11 cellular contexts compared by ENCODE assay signal in genomic region chr11:120128392-120129172, GRCh38. TPM values are rescaled to one million over a fixed set of nuclear protein-coding genes. Genes with fewer than 3 reads are reported as not detected.
A peak's percentile ranks its signal among the peaks of the same experiment; 100 is the strongest.
DNase-seq lines count a peak whose midpoint lies in the region; ATAC-seq and TF ChIP-seq lines count a peak whose summit lies in the region.
"Had no signal": no experiment of that assay in that cellular context is flagged by ENCODE, and none has a peak within 500 bp of the region (broad histone marks: within the 10 kb centered on the region; RNA-seq: fewer than 3 reads in every experiment).

No MANE protein-coding gene starts in this region.

- H3K4me3 ChIP-seq in mesenchymal stem cell (ENCODE audit: insufficient read depth in 1 of 2, low read depth in 1 of 2, low read length in 2 of 2), result no peak overlapping the region
- H3K4me3 ChIP-seq in aorta (ENCODE audit: low read length in 2 of 2), result no peak overlapping the region
- H3K4me3 ChIP-seq: BLaER1 had no signal

- no peak overlapping the region for H4K8ac ChIP-seq in mesenchymal stem cell (ENCODE audit: low read length)

- peak overlapping the region; percentile 66 for H3K9ac ChIP-seq in mesenchymal stem cell (ENCODE audit: low read length)
- H3K9ac ChIP-seq: BLaER1 had no signal

- H3K79me1 ChIP-seq in mesenchymal stem cell (replicated peaks; ENCODE audit: low read length, poor library complexity, severe bottlenecking), result no peaks in the 10 kb centered on the region

- H3K36me3 ChIP-seq in mesenchymal stem cell (ENCODE audit: control insufficient read depth in 1 of 2, insufficient read depth in 2 of 2, low read depth in 1 of 2, low read length in 2 of 2) (no peaks in the 10 kb centered on the region), aorta (ENCODE audit: control insufficient read depth in 1 of 2, insufficient read depth in 2 of 2, low read length in 1 of 2) (no peaks in the 10 kb centered on the region)
- H3K36me3 ChIP-seq: BLaER1, brain microvascular endothelial cell had no signal

- DNase-seq in Right ventricle myocardium inferior (ENCODE audit: missing footprints), result peak; percentile 52
- no peak for DNase-seq in left ventricle myocardium superior
- no peak for DNase-seq in mesenchymal stem cell
- peak; percentile 61 to 86 for DNase-seq in aorta
- DNase-seq in NCI-H187 treated with DMSO at 0.1 percent for 48 hours (lab: John Stamatoyannopoulos, UW), result no peak
- DNase-seq in NCI-H2171 treated with DMSO at 0.1 percent for 48 hours (lab: John Stamatoyannopoulos, UW), result no peak
- DNase-seq: activated CD4-positive, CD25-positive, alpha-beta regulatory T cell treated with anti-CD3 and anti-CD28 coated beads, Interleukin-2, amount 50 U/mL, for 72 hours; brain microvascular endothelial cell had no signal

- H3K27me3 ChIP-seq in mesenchymal stem cell (ENCODE audit: control insufficient read depth in 1 of 2, insufficient read depth in 1 of 2, low read length in 2 of 2) (peaks cover 10 to 39% of the 10 kb centered on the region in 2 experiments), aorta (ENCODE audit: control insufficient read depth in 1 of 2, insufficient read depth in 2 of 2, low read length in 1 of 2) (no peaks in the 10 kb centered on the region)
- H3K27me3 ChIP-seq: BLaER1, brain microvascular endothelial cell had no signal

- no peak overlapping the region for H3K4ac ChIP-seq in mesenchymal stem cell (ENCODE audit: low read depth in 1 of 2, low read length in 2 of 2)

- intact Hi-C loops in Right ventricle myocardium inferior (cut with DNase I) (no loop called here), left ventricle myocardium superior (cut with micrococcal nuclease) (no loop called here), aorta (cut with DNase I) (no loop called here)

- no peak overlapping the region for H2AK5ac ChIP-seq in mesenchymal stem cell (ENCODE audit: low read length, severe bottlenecking)

- H3K14ac ChIP-seq in mesenchymal stem cell (ENCODE audit: low read length in 2 of 2), result no peak overlapping the region

- H3K4me1 Mint-ChIP-seq in brain, result no peaks in the 10 kb centered on the region

- peaks cover 0 to 3% (median 0%) of the 10 kb centered on the region in 5 experiments for H3K9me3 Mint-ChIP-seq in brain

- no peak overlapping the region for H3K27ac ChIP-seq in mesenchymal stem cell (ENCODE audit: low read length, poor library complexity, severe bottlenecking)
- H3K27ac ChIP-seq in aorta (ENCODE audit: low read depth in 1 of 2, low read length in 2 of 2), result no peak overlapping the region
- H3K27ac ChIP-seq: BLaER1, brain microvascular endothelial cell had no signal

- H3K4me3 Mint-ChIP-seq in brain, result no peak overlapping the region

- H2BK15ac ChIP-seq in mesenchymal stem cell (ENCODE audit: low read depth, poor library complexity, severe bottlenecking), result no peak overlapping the region

- H2AFZ ChIP-seq in mesenchymal stem cell (ENCODE audit: low read depth, low read length), result no peak overlapping the region

- 84% methylated on average over 13 of the region's 14 CpGs for WGBS in mesenchymal stem cell
- 49 to 55% methylated on average over 14 of the region's 14 CpGs for WGBS in aorta, 2 donors

- no peak overlapping the region for H3K23ac ChIP-seq in mesenchymal stem cell (ENCODE audit: low read length in 2 of 2)

- no peak overlapping the region for H3K4me2 ChIP-seq in mesenchymal stem cell (ENCODE audit: low read length, poor library complexity, severe bottlenecking)
- H3K4me2 ChIP-seq: BLaER1 had no signal

- TF ChIP-seq CTCF in brain (conservative IDR thresholded peaks at IDR 0.05), result no peak

- no peak overlapping the region for H2BK5ac ChIP-seq in mesenchymal stem cell (ENCODE audit: low read depth, low read length, poor library complexity, severe bottlenecking)

- H3K18ac ChIP-seq in mesenchymal stem cell (ENCODE audit: low read depth in 1 of 2, low read length in 2 of 2), result no peak overlapping the region

- H3K4me1 ChIP-seq in mesenchymal stem cell (ENCODE audit: control insufficient read depth, insufficient read depth, low read depth, low read length), result peaks cover 1% of the 10 kb centered on the region
- H3K4me1 ChIP-seq in aorta (ENCODE audit: control insufficient read depth in 1 of 2, insufficient read depth in 2 of 2, low read length in 2 of 2), result no peaks in the 10 kb centered on the region

- no peak overlapping the region for H2BK120ac ChIP-seq in mesenchymal stem cell (ENCODE audit: low read depth, low read length)

- H2BK12ac ChIP-seq in mesenchymal stem cell (ENCODE audit: low read length in 2 of 2), result no peak overlapping the region

- ATAC-seq in Right ventricle myocardium inferior (no peak), left ventricle myocardium superior (no peak), aorta (ENCODE audit: low FRiP score) (peak; percentile 76), GM21723 (IDR thresholded peaks at IDR 0.05; ENCODE audit: unreplicated experiment) (no peak)

- no peak overlapping the region for H4K91ac ChIP-seq in mesenchymal stem cell (ENCODE audit: low read length)

- H3K27ac Mint-ChIP-seq in brain, result peak overlapping the region in 3 of 5 experiments; percentile 6 to 38 (median 17)

- H3K36me3 Mint-ChIP-seq in brain, result no peaks in the 10 kb centered on the region

- H3K9me3 ChIP-seq in mesenchymal stem cell (ENCODE audit: control insufficient read depth, low read length) (no peaks in the 10 kb centered on the region), aorta (ENCODE audit: control insufficient read depth, low read length) (no peaks in the 10 kb centered on the region)
- H3K9me3 ChIP-seq: BLaER1 had no signal

- peaks cover 20% of the 10 kb centered on the region for H3K27me3 Mint-ChIP-seq in brain

RNA-seq across cellular contexts. Expression of gene TRIM29, which starts 9.3 kb away (rescaled TPM):
- not detected for total RNA-seq in Right ventricle myocardium inferior
- 0.50 TPM for total RNA-seq in left ventricle myocardium superior
- 2.5 TPM for polyA plus RNA-seq in brain (ENCODE audit: insufficient read depth, low read depth, low replicate concordance)
- polyA plus RNA-seq in mesenchymal stem cell (2013, experiment 1 of 2), result not detected
- not detected for polyA plus RNA-seq in mesenchymal stem cell (2013, experiment 2 of 2)
- total RNA-seq in aorta, result 1 to 10 TPM; 1.3 to 3.6 TPM
- polyA plus RNA-seq in aorta, result under 1 TPM; 0.13 to 0.38 TPM

Comparison
In these comparisons a context has a peak if more than half of its experiments do, and no peak if none do; other contexts are left out.
1. DNase-seq: peak in Right ventricle myocardium inferior (single experiment) and aorta (2 of 2); none in left ventricle myocardium superior (single experiment), mesenchymal stem cell (single experiment), NCI-H187 treated with DMSO at 0.1 percent for 48 hours (single experiment) and NCI-H2171 treated with DMSO at 0.1 percent for 48 hours (single experiment).